Comparison of ENCODE assay signal across 1 cellular context in genomic region chr1:174999926-175000696, GRCh38.
TF ChIP-seq lines count a peak whose summit lies in the region.

CACYBP (plus strand) TSS chr1:174999947; CDS start chr1:175000181, 234 bp downstream.

TF ChIP-seq in WTC11, 78 proteins besides CTCF, POLR2A, EP300 and RAD21 (continued from another document):
- TF ChIP-seq PRDM15 (CRISPR knock-in tag; IDR thresholded peaks at IDR 0.05) (0 out of 2 replicates have a peak, but pooled peaks have one; percentile 5), ZNF232 (CRISPR knock-in tag; IDR thresholded peaks at IDR 0.05) (peak; percentile 88), MAX (CRISPR knock-in tag; IDR thresholded peaks at IDR 0.05) (peak; percentile 78; the same call in 1 of the 2 replicates), FOXP4 (CRISPR knock-in tag; IDR thresholded peaks at IDR 0.05) (peak; percentile 93), ZNF121 (CRISPR knock-in tag; IDR thresholded peaks at IDR 0.05) (no peak), EMX1 (CRISPR knock-in tag; IDR thresholded peaks at IDR 0.05) (no peak), ESRRA (CRISPR knock-in tag; IDR thresholded peaks at IDR 0.05; ENCODE audit: borderline replicate concordance) (peak; percentile 47; the same call in 1 of the 2 replicates), PRRX2 (CRISPR knock-in tag; IDR thresholded peaks at IDR 0.05) (no peak), IRF1 (CRISPR knock-in tag; IDR thresholded peaks at IDR 0.05) (peak; percentile 30; the same call in 1 of the 2 replicates), ERG (CRISPR knock-in tag; IDR thresholded peaks at IDR 0.05) (no peak), IRF2 (CRISPR knock-in tag; IDR thresholded peaks at IDR 0.05; ENCODE audit: borderline replicate concordance, low read depth) (no peak), FOXK1 (CRISPR knock-in tag; IDR thresholded peaks at IDR 0.05) (no peak; the same call in 1 of the 2 replicates), ATF2 (CRISPR knock-in tag; IDR thresholded peaks at IDR 0.05; ENCODE audit: borderline replicate concordance, low read depth) (no peak), KAT7 (CRISPR knock-in tag; IDR thresholded peaks at IDR 0.05; ENCODE audit: borderline replicate concordance) (0 out of 2 replicates have a peak, but pooled peaks have one; percentile 79), E2F1 (CRISPR knock-in tag; IDR thresholded peaks at IDR 0.05) (peak; percentile 84), SP1 (CRISPR knock-in tag; conservative IDR thresholded peaks at IDR 0.05) (peak; percentile 81; the same call in 1 of the 2 replicates), ETV6 (CRISPR knock-in tag; IDR thresholded peaks at IDR 0.05) (peak; percentile 72; the same call in 1 of the 2 replicates), ARID4B (CRISPR knock-in tag; IDR thresholded peaks at IDR 0.05; ENCODE audit: borderline replicate concordance) (peak; percentile 93; the same call in 1 of the 2 replicates), JAZF1 (CRISPR knock-in tag; IDR thresholded peaks at IDR 0.05) (no peak), RELA (CRISPR knock-in tag; IDR thresholded peaks at IDR 0.05; ENCODE audit: borderline replicate concordance) (peak; percentile 56; the same call in 1 of the 2 replicates), MYBL2 (CRISPR knock-in tag; IDR thresholded peaks at IDR 0.05) (peak; percentile 80)
